In genomic region chr14:95471526-95472304, GRCh38 we compare ENCODE assay signal across 15 cellular contexts. TPM values are rescaled to one million over a fixed set of nuclear protein-coding genes. Genes with fewer than 3 reads are reported as not detected.
DNase-seq lines count a peak whose midpoint lies in the region; ATAC-seq and TF ChIP-seq lines count a peak whose summit lies in the region.
"Had no signal": no experiment of that assay in that cellular context is flagged by ENCODE, and none has a peak within 500 bp of the region (broad histone marks: within the 10 kb centered on the region; RNA-seq: fewer than 3 reads in every experiment).

No MANE protein-coding gene starts in this region.

- intact Hi-C loops in activated CD4-positive, alpha-beta memory T cell treated with anti-CD3 and anti-CD28 coated beads for 36 hours (cut with micrococcal nuclease): no loop called here
- intact Hi-C loops in right cardiac atrium (cut with DNase I) (no loop called here), ascending aorta (cut with DNase I) (no loop called here)

- H3K27me3 ChIP-seq in right cardiac atrium (ENCODE audit: control insufficient read depth, insufficient read depth) (no peaks in the 10 kb centered on the region), ascending aorta (no peaks in the 10 kb centered on the region)
- H3K27me3 ChIP-seq: upper lobe of right lung had no signal

- H3K4me1 Mint-ChIP-seq in activated CD4-positive, alpha-beta T cell treated with anti-CD3 and anti-CD28 coated beads, Interleukin-2, amount 10 ng/mL, durations not matched to agents 7 days and 5 days: peaks cover 22% of the 10 kb centered on the region
- H3K4me1 Mint-ChIP-seq in activated CD4-positive, alpha-beta memory T cell treated with anti-CD3 and anti-CD28 coated beads for 36 hours (ENCODE audit: low read depth): peaks cover 11% of the 10 kb centered on the region
- peaks cover 29% of the 10 kb centered on the region for H3K4me1 Mint-ChIP-seq in stimulated activated memory B cell treated with anti-CD40 and anti-IgM and Interleukin-4, amounts not matched to agents 10 μg/mL and 1 μg/mL and 100 μg/mL, for 72 hours
- H3K4me1 Mint-ChIP-seq in type B pancreatic cell (ENCODE audit: unreplicated experiment): peaks cover 7% of the 10 kb centered on the region
- H3K4me1 Mint-ChIP-seq: GM23338 had no signal

- no peak overlapping the region for H3K4me3 Mint-ChIP-seq in activated CD4-positive, alpha-beta T cell treated with anti-CD3 and anti-CD28 coated beads, Interleukin-2, amount 10 ng/mL, durations not matched to agents 7 days and 5 days
- H3K4me3 Mint-ChIP-seq in activated CD4-positive, alpha-beta memory T cell treated with anti-CD3 and anti-CD28 coated beads for 36 hours: no peak overlapping the region
- H3K4me3 Mint-ChIP-seq in stimulated activated memory B cell treated with anti-CD40 and anti-IgM and Interleukin-4, amounts not matched to agents 10 μg/mL and 1 μg/mL and 100 μg/mL, for 72 hours: no peak overlapping the region
- no peak overlapping the region for H3K4me3 Mint-ChIP-seq in type B pancreatic cell
- H3K4me3 Mint-ChIP-seq: GM23338 had no signal

- no peaks in the 10 kb centered on the region for H3K9me3 Mint-ChIP-seq in activated CD4-positive, alpha-beta T cell treated with anti-CD3 and anti-CD28 coated beads, Interleukin-2, amount 10 ng/mL, durations not matched to agents 7 days and 5 days
- H3K9me3 Mint-ChIP-seq in activated CD4-positive, alpha-beta memory T cell treated with anti-CD3 and anti-CD28 coated beads for 36 hours: no peaks in the 10 kb centered on the region
- H3K9me3 Mint-ChIP-seq in stimulated activated memory B cell treated with anti-CD40 and anti-IgM and Interleukin-4, amounts not matched to agents 10 μg/mL and 1 μg/mL and 100 μg/mL, for 72 hours: no peaks in the 10 kb centered on the region
- H3K9me3 Mint-ChIP-seq in type B pancreatic cell: no peaks in the 10 kb centered on the region
- H3K9me3 Mint-ChIP-seq: activated T-helper 2 cell treated with anti-CD3 and anti-CD28 coated beads, Interferon-gamma antibody, Interleukin-2, Interleukin-4, amounts not matched to agents 10 μg/mL and 5 μg/mL and 100 μg/mL, durations not matched to agents 14 hours and 24 hours and 36 hours; GM23338 had no signal

- ATAC-seq in right cardiac atrium: peak; percentile 56 to 57
- no peak for ATAC-seq in stimulated activated memory B cell treated with anti-CD40 and anti-IgM and Interleukin-4, amounts not matched to agents 10 μg/mL and 1 μg/mL and 100 μg/mL, for 72 hours
- ATAC-seq: activated CD4-positive, CD25-positive, alpha-beta regulatory T cell treated with anti-CD3 and anti-CD28 coated beads, Interleukin-2, amount 50 U/mL, for 24 hours; GM23338 had no signal

- peaks cover 21% of the 10 kb centered on the region for H3K4me1 ChIP-seq in right cardiac atrium (ENCODE audit: control insufficient read depth, insufficient read depth, low read length)
- peaks cover 0 to 3% of the 10 kb centered on the region in 2 donors for H3K4me1 ChIP-seq in ascending aorta

- H3K36me3 ChIP-seq in ascending aorta: peaks cover 19 to 69% of the 10 kb centered on the region in 2 donors

- CTCF ChIA-PET in activated CD4-positive, alpha-beta T cell treated with anti-CD3 and anti-CD28 coated beads, Interleukin-2, amount 10 ng/mL, durations not matched to agents 7 days and 5 days (lab: Charles Lee): interaction anchor here (0.6 to 1.4 kb wide), 4 partner anchors 9 to 590 kb away, joined by 3 read pairs; no protein-coding TSS in a partner anchor
- CTCF ChIA-PET in activated CD4-positive, alpha-beta memory T cell treated with anti-CD3 and anti-CD28 coated beads for 36 hours (lab: Charles Lee): interaction anchor here (0.5 to 1.5 kb wide), 3 partner anchors 14 to 36 kb away, joined by 3 to 5 read pairs (median 3); no protein-coding TSS in a partner anchor

- H3K4me3 ChIP-seq in right cardiac atrium (ENCODE audit: low read length): no peak overlapping the region
- H3K4me3 ChIP-seq in ascending aorta: no peak overlapping the region
- H3K4me3 ChIP-seq: GM23338, upper lobe of right lung had no signal

- H3K27ac ChIP-seq in right cardiac atrium (ENCODE audit: low read length): peak overlapping the region; percentile 79
- H3K27ac ChIP-seq in ascending aorta: peak overlapping the region in 1 of 2 donors; percentile 29
- H3K27ac ChIP-seq: upper lobe of right lung had no signal

- TF ChIP-seq CTCF in ascending aorta (IDR thresholded peaks at IDR 0.05): no peak
- TF ChIP-seq CTCF in type B pancreatic cell (conservative IDR thresholded peaks at IDR 0.05): no peak

- no peak for DNase-seq in activated CD4-positive, alpha-beta T cell treated with anti-CD3 and anti-CD28 coated beads, Interleukin-2, amount 10 ng/mL, durations not matched to agents 7 days and 5 days
- DNase-seq in activated CD4-positive, alpha-beta T cell treated with anti-CD3 and anti-CD28 coated beads for 48 hours: no peak
- DNase-seq in activated CD4-positive, alpha-beta memory T cell treated with anti-CD3 and anti-CD28 coated beads for 36 hours: no peak
- DNase-seq in right cardiac atrium (peak in 2 of 3 donors; percentile 67 to 75), ascending aorta (ENCODE audit: low spot score in 2 of 2) (no peak), A172 (ENCODE audit: low spot score) (no peak), type B pancreatic cell (ENCODE audit: extremely low spot score, unreplicated experiment) (no peak)
- DNase-seq: EL; NCI-H2107; stimulated activated CD4-positive, alpha-beta T cell treated with anti-CD3 and anti-CD28 coated beads, Interleukin-15, amount 100 ng/mL, for 24 hours; upper lobe of right lung had no signal

- H3K36me3 Mint-ChIP-seq in activated CD4-positive, alpha-beta T cell treated with anti-CD3 and anti-CD28 coated beads, Interleukin-2, amount 10 ng/mL, durations not matched to agents 7 days and 5 days (ENCODE audit: low read depth): peaks cover 63% of the 10 kb centered on the region
- peaks cover 24% of the 10 kb centered on the region for H3K36me3 Mint-ChIP-seq in activated CD4-positive, alpha-beta memory T cell treated with anti-CD3 and anti-CD28 coated beads for 36 hours
- H3K36me3 Mint-ChIP-seq in stimulated activated memory B cell treated with anti-CD40 and anti-IgM and Interleukin-4, amounts not matched to agents 10 μg/mL and 1 μg/mL and 100 μg/mL, for 72 hours: peaks cover 80% of the 10 kb centered on the region
- no peaks in the 10 kb centered on the region for H3K36me3 Mint-ChIP-seq in type B pancreatic cell

- POLR2A ChIA-PET in activated CD4-positive, alpha-beta T cell treated with anti-CD3 and anti-CD28 coated beads, Interleukin-2, amount 10 ng/mL, durations not matched to agents 7 days and 5 days (lab: Charles Lee): no interaction called here
- POLR2A ChIA-PET in activated CD4-positive, alpha-beta memory T cell treated with anti-CD3 and anti-CD28 coated beads for 36 hours (lab: Charles Lee): no interaction called here

- peak overlapping the region; percentile 9 for H3K27ac Mint-ChIP-seq in activated CD4-positive, alpha-beta T cell treated with anti-CD3 and anti-CD28 coated beads, Interleukin-2, amount 10 ng/mL, durations not matched to agents 7 days and 5 days
- H3K27ac Mint-ChIP-seq in activated CD4-positive, alpha-beta memory T cell treated with anti-CD3 and anti-CD28 coated beads for 36 hours: peak overlapping the region; percentile 52
- peak overlapping the region; percentile 2 for H3K27ac Mint-ChIP-seq in stimulated activated memory B cell treated with anti-CD40 and anti-IgM and Interleukin-4, amounts not matched to agents 10 μg/mL and 1 μg/mL and 100 μg/mL, for 72 hours
- H3K27ac Mint-ChIP-seq in type B pancreatic cell: no peak overlapping the region
- H3K27ac Mint-ChIP-seq: activated T-helper 2 cell treated with anti-CD3 and anti-CD28 coated beads, Interferon-gamma antibody, Interleukin-2, Interleukin-4, amounts not matched to agents 10 μg/mL and 5 μg/mL and 100 μg/mL, durations not matched to agents 14 hours and 24 hours and 36 hours; GM23338 had no signal

- H3K9me3 ChIP-seq in right cardiac atrium (ENCODE audit: control insufficient read depth, low read length): no peaks in the 10 kb centered on the region
- no peaks in the 10 kb centered on the region for H3K9me3 ChIP-seq in ascending aorta
- H3K9me3 ChIP-seq: upper lobe of right lung had no signal

- WGBS in right cardiac atrium: 57% methylated on average over 10 of the region's 10 CpGs

- no peaks in the 10 kb centered on the region for H3K27me3 Mint-ChIP-seq in activated CD4-positive, alpha-beta T cell treated with anti-CD3 and anti-CD28 coated beads, Interleukin-2, amount 10 ng/mL, durations not matched to agents 7 days and 5 days
- H3K27me3 Mint-ChIP-seq in activated CD4-positive, alpha-beta memory T cell treated with anti-CD3 and anti-CD28 coated beads for 36 hours: no peaks in the 10 kb centered on the region
- no peaks in the 10 kb centered on the region for H3K27me3 Mint-ChIP-seq in stimulated activated memory B cell treated with anti-CD40 and anti-IgM and Interleukin-4, amounts not matched to agents 10 μg/mL and 1 μg/mL and 100 μg/mL, for 72 hours
- peaks cover 19% of the 10 kb centered on the region for H3K27me3 Mint-ChIP-seq in type B pancreatic cell

RNA-seq across cellular contexts. Expression of gene SYNE3, which starts 44.7 kb away (rescaled TPM):
- 10 to 100 TPM; 81.0 to 95.8 TPM for total RNA-seq in activated CD4-positive, alpha-beta T cell treated with anti-CD3 and anti-CD28 coated beads, Interleukin-2, amount 10 ng/mL, durations not matched to agents 7 days and 5 days
- 10 to 100 TPM; 35.3 to 37.3 TPM for total RNA-seq in activated CD4-positive, alpha-beta memory T cell treated with anti-CD3 and anti-CD28 coated beads for 36 hours
- 10 to 100 TPM; 12.1 to 18.0 (median 14.8) TPM for total RNA-seq in right cardiac atrium
- 5.2 TPM for polyA plus RNA-seq in right cardiac atrium
- 84.1 TPM for total RNA-seq in ascending aorta
- 0.14 and 0.91 TPM in 2 replicates for total RNA-seq in A172 (2014; rRNA removed; shearing (Covaris generic))
- total RNA-seq in type B pancreatic cell (ENCODE audit: low replicate concordance): 0.65 and 2.9 TPM in 2 replicates

Comparison
In these comparisons a context has a peak if more than half of its experiments do, and no peak if none do; other contexts are left out.
1. DNase-seq: peak in right cardiac atrium (2 of 3); none in activated CD4-positive, alpha-beta T cell treated with anti-CD3 and anti-CD28 coated beads, Interleukin-2, amount 10 ng/mL, durations not matched to agents 7 days and 5 days (single experiment), activated CD4-positive, alpha-beta T cell treated with anti-CD3 and anti-CD28 coated beads for 48 hours (single experiment), activated CD4-positive, alpha-beta memory T cell treated with anti-CD3 and anti-CD28 coated beads for 36 hours (single experiment), ascending aorta (0 of 2), A172 (single experiment) and type B pancreatic cell (single experiment).